ENCODE assay signal across 32 cellular contexts in genomic region chr10:43898592-43898991, GRCh38.
"Had no signal": no experiment of that assay in that cellular context is flagged by ENCODE, and none has a peak within 500 bp of the region (broad histone marks: within the 10 kb centered on the region; RNA-seq: fewer than 3 reads in every experiment).

No MANE protein-coding gene starts in this region.

- H3K27me3 ChIP-seq: ascending aorta, breast epithelium, cardiac muscle cell, colonic mucosa, esophagus squamous epithelium, gastroesophageal sphincter had no signal

- H3K4me1 Mint-ChIP-seq: activated B cell treated with CpG ODN at 0.5 μM for 24 hours; activated CD8-positive, alpha-beta memory T cell treated with anti-CD3 and anti-CD28 coated beads, Interleukin-2, amount 10 ng/mL, durations not matched to agents 7 days and 5 days; activated naive CD4-positive, alpha-beta T cell treated with anti-CD3 and anti-CD28 coated beads, Interleukin-2, amount 10 ng/mL, durations not matched to agents 7 days and 5 days; activated naive CD8-positive, alpha-beta T cell treated with anti-CD3 and anti-CD28 coated beads, Interleukin-2, amount 10 ng/mL, durations not matched to agents 7 days and 5 days; T-cell; T-helper 17 cell had no signal

- H3K4me3 ChIP-seq: ascending aorta, breast epithelium, cardiac muscle cell, colonic mucosa, esophagus squamous epithelium, gastroesophageal sphincter had no signal

- H3K27me3 Mint-ChIP-seq: activated B cell treated with CpG ODN at 0.5 μM for 24 hours; activated CD8-positive, alpha-beta T cell treated with anti-CD3 and anti-CD28 coated beads for 36 hours; activated naive CD8-positive, alpha-beta T cell treated with anti-CD3 and anti-CD28 coated beads, Interleukin-2, amount 10 ng/mL, durations not matched to agents 7 days and 5 days had no signal

- H3K36me3 ChIP-seq: ascending aorta, breast epithelium, cardiac muscle cell, colonic mucosa, esophagus squamous epithelium, gastroesophageal sphincter, WERI-Rb-1 had no signal

- H3K36me3 Mint-ChIP-seq: activated CD8-positive, alpha-beta memory T cell treated with anti-CD3 and anti-CD28 coated beads, Interleukin-2, amount 10 ng/mL, durations not matched to agents 7 days and 5 days; activated naive CD4-positive, alpha-beta T cell treated with anti-CD3 and anti-CD28 coated beads, Interleukin-2, amount 10 ng/mL, durations not matched to agents 7 days and 5 days; activated naive CD4-positive, alpha-beta T cell treated with anti-CD3 and anti-CD28 coated beads, Interleukin-2, amount 50 U/mL, for 72 hours; activated naive CD8-positive, alpha-beta T cell treated with anti-CD3 and anti-CD28 coated beads, Interleukin-2, amount 10 ng/mL, durations not matched to agents 7 days and 5 days; brain; T-cell had no signal

- H3K9me3 Mint-ChIP-seq: activated B cell treated with CpG ODN at 0.5 μM for 24 hours; activated CD8-positive, alpha-beta T cell treated with anti-CD3 and anti-CD28 coated beads for 36 hours; activated naive CD4-positive, alpha-beta T cell treated with anti-CD3 and anti-CD28 coated beads, Interleukin-2, amount 10 ng/mL, durations not matched to agents 7 days and 5 days; activated naive CD4-positive, alpha-beta T cell treated with anti-CD3 and anti-CD28 coated beads, Interleukin-2, amount 50 U/mL, for 72 hours; activated naive CD8-positive, alpha-beta T cell treated with anti-CD3 and anti-CD28 coated beads, Interleukin-2, amount 10 ng/mL, durations not matched to agents 7 days and 5 days; activated T-cell treated with anti-CD3 and anti-CD28 coated beads, Interleukin-2, amount 50 U/mL, for 24 hours; activated T-cell treated with anti-CD3 and anti-CD28 coated beads, Interleukin-2, amount 50 U/mL, for 72 hours; T-cell; T-helper 2 cell treated with Interferon-gamma antibody and Interleukin-4, amounts not matched to agents 5 μg/mL and 100 μg/mL, for 36 hours had no signal

- H3K9me3 ChIP-seq: ascending aorta, breast epithelium, colonic mucosa, esophagus squamous epithelium, gastroesophageal sphincter had no signal

- H3K27ac Mint-ChIP-seq: activated B cell treated with CpG ODN at 0.5 μM for 24 hours; activated CD8-positive, alpha-beta memory T cell treated with anti-CD3 and anti-CD28 coated beads, Interleukin-2, amount 10 ng/mL, durations not matched to agents 7 days and 5 days; activated CD8-positive, alpha-beta T cell treated with anti-CD3 and anti-CD28 coated beads for 36 hours; activated naive CD4-positive, alpha-beta T cell treated with anti-CD3 and anti-CD28 coated beads, Interleukin-2, amount 10 ng/mL, durations not matched to agents 7 days and 5 days; activated naive CD4-positive, alpha-beta T cell treated with anti-CD3 and anti-CD28 coated beads, Interleukin-2, amount 50 U/mL, for 72 hours; activated naive CD8-positive, alpha-beta T cell treated with anti-CD3 and anti-CD28 coated beads, Interleukin-2, amount 10 ng/mL, durations not matched to agents 7 days and 5 days; activated T-cell treated with anti-CD3 and anti-CD28 coated beads, Interleukin-2, amount 50 U/mL, for 24 hours; activated T-cell treated with anti-CD3 and anti-CD28 coated beads, Interleukin-2, amount 50 U/mL, for 72 hours; brain; T-cell; T-helper 17 cell; T-helper 2 cell treated with Interferon-gamma antibody and Interleukin-4, amounts not matched to agents 5 μg/mL and 100 μg/mL, for 36 hours had no signal

- H3K27ac ChIP-seq: ascending aorta, cardiac muscle cell, colonic mucosa, epithelial cell of prostate, esophagus squamous epithelium, WERI-Rb-1 had no signal

- H3K4me3 Mint-ChIP-seq: activated B cell treated with CpG ODN at 0.5 μM for 24 hours; activated CD8-positive, alpha-beta memory T cell treated with anti-CD3 and anti-CD28 coated beads, Interleukin-2, amount 10 ng/mL, durations not matched to agents 7 days and 5 days; activated CD8-positive, alpha-beta T cell treated with anti-CD3 and anti-CD28 coated beads for 36 hours; activated naive CD4-positive, alpha-beta T cell treated with anti-CD3 and anti-CD28 coated beads, Interleukin-2, amount 10 ng/mL, durations not matched to agents 7 days and 5 days; activated naive CD8-positive, alpha-beta T cell treated with anti-CD3 and anti-CD28 coated beads, Interleukin-2, amount 10 ng/mL, durations not matched to agents 7 days and 5 days; activated T-cell treated with anti-CD3 and anti-CD28 coated beads, Interleukin-2, amount 50 U/mL, for 24 hours; activated T-cell treated with anti-CD3 and anti-CD28 coated beads, Interleukin-2, amount 50 U/mL, for 72 hours; brain; T-cell; T-helper 17 cell; T-helper 2 cell treated with Interferon-gamma antibody and Interleukin-4, amounts not matched to agents 5 μg/mL and 100 μg/mL, for 36 hours had no signal

- DNase-seq: activated B cell treated with CpG ODN at 0.5 μM for 24 hours; activated CD4-positive, alpha-beta T cell treated with anti-CD3 and anti-CD28 coated beads for 48 hours; activated CD4-positive, alpha-beta T cell treated with anti-CD3 and anti-CD28 coated beads, Interleukin-2, amount 50 U/mL, for 1 hour; activated CD4-positive, alpha-beta T cell treated with anti-CD3 and anti-CD28 coated beads, Interleukin-2, amount 50 U/mL, for 48 hours; activated CD8-positive, alpha-beta memory T cell treated with anti-CD3 and anti-CD28 coated beads, Interleukin-2, amount 10 ng/mL, durations not matched to agents 7 days and 5 days; activated CD8-positive, alpha-beta memory T cell treated with anti-CD3 and anti-CD28 coated beads, Interleukin-2, amount 50 U/mL, for 48 hours; activated CD8-positive, alpha-beta T cell treated with anti-CD3 and anti-CD28 coated beads for 36 hours; activated gamma-delta T cell; activated naive CD4-positive, alpha-beta T cell; activated naive CD4-positive, alpha-beta T cell treated with anti-CD3 and anti-CD28 coated beads, Interleukin-2, amount 10 ng/mL, durations not matched to agents 7 days and 5 days; activated naive CD8-positive, alpha-beta T cell treated with anti-CD3 and anti-CD28 coated beads, Interleukin-2, amount 10 ng/mL, durations not matched to agents 7 days and 5 days; activated T-cell treated with anti-CD3 and anti-CD28 coated beads for 4 hours; activated T-cell treated with anti-CD3 and anti-CD28 coated beads, Interleukin-2, amount 50 U/mL, for 24 hours; activated T-cell treated with anti-CD3 and anti-CD28 coated beads, Interleukin-2, amount 50 U/mL, for 72 hours; central memory CD4-positive, alpha-beta T cell; cerebellar nuclear complex; colonic mucosa; effector CD8-positive, alpha-beta T cell; esophagus squamous epithelium; foreskin melanocyte; T-cell; T-helper 17 cell; WERI-Rb-1 had no signal

- ATAC-seq: activated CD4-positive, CD25-positive, alpha-beta regulatory T cell treated with anti-CD3 and anti-CD28 coated beads, Interleukin-2, amount 50 U/mL, for 24 hours; activated CD8-positive, alpha-beta memory T cell treated with anti-CD3 and anti-CD28 coated beads, Interleukin-2, amount 10 ng/mL, durations not matched to agents 7 days and 5 days; activated CD8-positive, alpha-beta T cell treated with anti-CD3 and anti-CD28 coated beads for 36 hours; activated naive CD4-positive, alpha-beta T cell treated with anti-CD3 and anti-CD28 coated beads, Interleukin-2, amount 50 U/mL, for 72 hours; activated T-cell treated with anti-CD3 and anti-CD28 coated beads, Interleukin-2, amount 50 U/mL, for 72 hours; gastroesophageal sphincter; T-cell; T-helper 17 cell had no signal

- H3K4me1 ChIP-seq: breast epithelium, colonic mucosa had no signal
